ENCODE assay signal across 21 cellular contexts in the genomic region with DNA sequence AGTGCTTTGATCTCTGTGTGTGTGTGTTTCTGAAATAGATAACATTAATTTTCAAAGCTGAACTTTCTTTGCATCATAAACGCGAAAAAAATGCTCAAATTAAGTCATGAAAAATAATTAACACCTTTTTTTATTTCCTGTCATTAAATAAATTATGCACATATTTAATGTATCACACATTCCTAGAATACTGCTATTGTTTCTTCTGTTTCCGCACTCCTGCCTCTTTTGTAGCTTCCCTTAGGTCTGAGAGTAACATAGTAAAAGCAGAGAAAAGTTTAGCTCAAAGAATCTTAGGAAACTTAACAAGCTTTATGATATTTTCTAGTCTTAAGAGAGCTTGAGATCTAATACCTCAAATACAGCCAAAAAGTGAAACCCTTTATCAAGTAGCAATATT.
"Had no signal": no experiment of that assay in that cellular context is flagged by ENCODE, and none has a peak within 500 bp of the region (broad histone marks: within the 10 kb centered on the region; RNA-seq: fewer than 3 reads in every experiment).

No MANE protein-coding gene starts in this region.

- H3K27me3 ChIP-seq: esophagus squamous epithelium, gastroesophageal sphincter, ovary, right atrium auricular region, sigmoid colon, suprapubic skin, thyroid gland had no signal

- H3K27ac Mint-ChIP-seq: dendritic cell treated with granulocyte-macrophage colony-stimulating factor and Interleukin-4, amounts not matched to agents 40 ng/mL and 50 ng/mL, for 4 days; effector memory CD8-positive, alpha-beta T cell; natural killer cell; type B pancreatic cell had no signal

- H3K4me3 Mint-ChIP-seq: dendritic cell treated with granulocyte-macrophage colony-stimulating factor and Interleukin-4, amounts not matched to agents 40 ng/mL and 50 ng/mL, for 4 days; effector memory CD8-positive, alpha-beta T cell; natural killer cell; neural crest cell; type B pancreatic cell had no signal

- H3K36me3 Mint-ChIP-seq: natural killer cell, type B pancreatic cell had no signal

- DNase-seq: effector memory CD8-positive, alpha-beta T cell; esophagus squamous epithelium; foreskin fibroblast; glutamatergic neuron; kidney glomerular epithelial cell; mammary epithelial cell; natural killer cell; nucleus accumbens; ovary; sigmoid colon; stimulated activated CD4-positive, alpha-beta T cell treated with anti-CD3 and anti-CD28 coated beads, Interleukin-12 subunit alpha, Interleukin-12 subunit beta, amount 100 ng/mL, for 4 hours; stimulated activated naive CD4-positive, alpha-beta T cell treated with Interleukin-2 at 50 U/mL for 16 hours; thyroid gland had no signal

- H3K27me3 Mint-ChIP-seq: dendritic cell treated with granulocyte-macrophage colony-stimulating factor and Interleukin-4, amounts not matched to agents 40 ng/mL and 50 ng/mL, for 4 days; effector memory CD8-positive, alpha-beta T cell; type B pancreatic cell had no signal

- ATAC-seq: effector memory CD8-positive, alpha-beta T cell; gastroesophageal sphincter; left lobe of liver; natural killer cell had no signal

- H3K4me1 Mint-ChIP-seq: natural killer cell had no signal

- H3K9me3 ChIP-seq: esophagus squamous epithelium, gastroesophageal sphincter, ovary, right atrium auricular region, sigmoid colon, suprapubic skin, thyroid gland had no signal

- H3K36me3 ChIP-seq: esophagus squamous epithelium, gastroesophageal sphincter, ovary, right atrium auricular region, sigmoid colon, suprapubic skin, thyroid gland had no signal

- H3K27ac ChIP-seq: esophagus squamous epithelium, gastroesophageal sphincter, ovary, right atrium auricular region, sigmoid colon, skin epidermis, suprapubic skin, thyroid gland had no signal

- H3K4me1 ChIP-seq: esophagus squamous epithelium, gastroesophageal sphincter, right atrium auricular region, sigmoid colon, suprapubic skin, thyroid gland had no signal

- H3K4me3 ChIP-seq: esophagus squamous epithelium, gastroesophageal sphincter, ovary, right atrium auricular region, sigmoid colon, skin epidermis, suprapubic skin, thyroid gland had no signal

- H3K9me3 Mint-ChIP-seq: neural crest cell, type B pancreatic cell had no signal
